In the genomic region with DNA sequence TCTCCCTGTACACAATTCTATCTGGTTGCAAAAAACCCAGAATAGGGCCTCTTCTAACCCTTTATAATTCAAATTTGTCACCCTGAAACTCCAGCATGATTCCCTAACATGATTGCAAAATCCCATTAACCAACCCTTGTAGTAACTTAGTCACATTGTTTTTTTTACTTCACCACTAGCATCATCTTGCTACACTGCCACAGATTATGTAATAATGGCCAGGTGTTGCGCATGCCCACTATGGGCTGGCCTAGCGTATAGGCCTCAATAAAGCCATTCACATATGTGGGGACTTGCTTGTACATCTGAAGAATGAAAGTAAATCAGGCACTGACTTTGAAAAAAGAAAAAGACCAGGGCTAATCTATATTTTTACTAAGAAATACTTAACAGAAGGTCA, we compare ENCODE assay signal across 1 cellular context.
TF ChIP-seq lines count a peak whose summit lies in the region.

No MANE protein-coding gene starts in this region.

TF ChIP-seq in K562, 482 proteins besides CTCF, POLR2A, EP300 and RAD21 (continued from another document):
- TF ChIP-seq ZKSCAN3 (CRISPR knock-in tag; IDR thresholded peaks at IDR 0.05) = no peak
- TF ChIP-seq NRF1 (conservative IDR thresholded peaks at IDR 0.05 in 1 of 2, IDR thresholded peaks at IDR 0.05 in 1 of 2) = peak; percentile 52 to 66
- TF ChIP-seq HNRNPUL1 (IDR thresholded peaks at IDR 0.05; ENCODE audit: low read length) = no peak
- no peak for TF ChIP-seq CEBPG (CRISPR knock-in tag; IDR thresholded peaks at IDR 0.05)
- TF ChIP-seq CEBPG (tag; conservative IDR thresholded peaks at IDR 0.05 in 1 of 2, IDR thresholded peaks at IDR 0.05 in 1 of 2) = peak in 1 of 2 experiments; percentile 29; a peak in 1 of 4 replicates
- TF ChIP-seq ZNF282 (CRISPR knock-in tag; IDR thresholded peaks at IDR 0.05) = no peak
- TF ChIP-seq CEBPB (tag; IDR thresholded peaks at IDR 0.05) = peak; percentile 56
- no peak for TF ChIP-seq ZNF239 (CRISPR knock-in tag; IDR thresholded peaks at IDR 0.05)
- no peak for TF ChIP-seq NCOR1 (IDR thresholded peaks at IDR 0.05)
- TF ChIP-seq RAD51 (IDR thresholded peaks at IDR 0.05; ENCODE audit: borderline replicate concordance, low read depth) = no peak
- TF ChIP-seq, protein P1, sequence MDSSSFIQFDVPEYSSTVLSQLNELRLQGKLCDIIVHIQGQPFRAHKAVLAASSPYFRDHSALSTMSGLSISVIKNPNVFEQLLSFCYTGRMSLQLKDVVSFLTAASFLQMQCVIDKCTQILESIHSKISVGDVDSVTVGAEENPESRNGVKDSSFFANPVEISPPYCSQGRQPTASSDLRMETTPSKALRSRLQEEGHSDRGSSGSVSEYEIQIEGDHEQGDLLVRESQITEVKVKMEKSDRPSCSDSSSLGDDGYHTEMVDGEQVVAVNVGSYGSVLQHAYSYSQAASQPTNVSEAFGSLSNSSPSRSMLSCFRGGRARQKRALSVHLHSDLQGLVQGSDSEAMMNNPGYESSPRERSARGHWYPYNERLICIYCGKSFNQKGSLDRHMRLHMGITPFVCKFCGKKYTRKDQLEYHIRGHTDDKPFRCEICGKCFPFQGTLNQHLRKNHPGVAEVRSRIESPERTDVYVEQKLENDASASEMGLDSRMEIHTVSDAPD (CRISPR knock-in tag; IDR thresholded peaks at IDR 0.05) = no peak
